In the genomic region with DNA sequence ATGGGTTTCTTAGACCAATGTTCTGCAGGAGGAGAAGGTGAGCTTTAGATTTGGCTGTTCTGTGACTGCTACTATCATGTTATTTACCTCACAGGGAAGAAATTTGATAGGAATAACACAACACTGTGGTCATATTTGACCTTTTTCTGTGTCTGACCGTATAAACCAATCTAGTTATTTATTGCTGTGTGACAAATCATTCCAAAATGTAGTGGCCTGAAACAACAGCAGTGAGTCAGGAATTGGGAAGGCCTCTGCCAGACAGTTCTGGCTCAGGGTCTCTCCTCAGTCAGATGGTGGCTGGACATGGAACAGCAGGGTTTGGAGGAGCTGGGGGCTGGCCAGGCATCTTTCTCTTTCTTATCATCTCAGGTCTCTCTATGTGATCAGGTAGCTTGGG, we compare ENCODE assay signal across 12 cellular contexts. TPM values are rescaled to one million over a fixed set of nuclear protein-coding genes. Genes with fewer than 3 reads are reported as not detected.
DNase-seq lines count a peak whose midpoint lies in the region; ATAC-seq, FAIRE-seq and TF ChIP-seq lines count a peak whose summit lies in the region.
"Had no signal": no experiment of that assay in that cellular context is flagged by ENCODE, and none has a peak within 500 bp of the region (broad histone marks: within the 10 kb centered on the region; RNA-seq: fewer than 3 reads in every experiment).

No MANE protein-coding gene starts in this region.

- peak; percentile 63 for FAIRE-seq in HTR-8/SVneo (lab: Jason Lieb, UNC)

- peaks cover 4% of the 10 kb centered on the region for H3K36me3 ChIP-seq in BJ (ENCODE audit: control insufficient read depth, insufficient read depth, low read length)
- no peaks in the 10 kb centered on the region for H3K36me3 ChIP-seq in adipocyte (ENCODE audit: control insufficient read depth, insufficient read depth, low read length, severe bottlenecking)
- H3K36me3 ChIP-seq in mesenchymal stem cell (ENCODE audit: control insufficient read depth in 1 of 2, insufficient read depth in 2 of 2, low read depth in 1 of 2, low read length in 2 of 2) = no peaks in the 10 kb centered on the region
- H3K36me3 ChIP-seq: esophagus squamous epithelium had no signal

- H3K23ac ChIP-seq in mesenchymal stem cell (ENCODE audit: low read length in 2 of 2) = no peak overlapping the region

- CTCF ChIA-PET in BJ (lab: Yijun Ruan, JAX) (interaction anchor here (0.7 to 1.5 kb wide), 5 partner anchors 11 to 169 kb away, joined by 3 to 5 read pairs (median 3); no protein-coding TSS in a partner anchor), GM10248 (lab: Yijun Ruan, JAX) (interaction anchor here (1.4 to 5.3 kb wide), 7 partner anchors 8 to 169 kb away, joined by 3 to 24 read pairs (median 4); a partner anchor contains a TSS)

- no peak overlapping the region for H2BK15ac ChIP-seq in mesenchymal stem cell (ENCODE audit: low read depth, poor library complexity, severe bottlenecking)

- no peak overlapping the region for H2BK5ac ChIP-seq in mesenchymal stem cell (ENCODE audit: low read depth, low read length, poor library complexity, severe bottlenecking)

- no peak overlapping the region for H2AFZ ChIP-seq in mesenchymal stem cell (ENCODE audit: low read depth, low read length)

- POLR2A ChIA-PET in BJ (lab: Charles Lee) = interaction anchor here (1.0 kb wide), 1 partner anchor 127 kb away, joined by 3 read pairs; no protein-coding TSS in a partner anchor
- POLR2A ChIA-PET in GM10248 (lab: Yijun Ruan, JAX) = no interaction called here

- H3K14ac ChIP-seq in mesenchymal stem cell (ENCODE audit: low read length in 2 of 2) = no peak overlapping the region

- H3K4me1 ChIP-seq in adipocyte (ENCODE audit: control insufficient read depth, insufficient read depth, low read length) = peaks cover 83% of the 10 kb centered on the region
- H3K4me1 ChIP-seq in mesenchymal stem cell (ENCODE audit: control insufficient read depth, insufficient read depth, low read depth, low read length) = no peaks in the 10 kb centered on the region
- H3K4me1 ChIP-seq: esophagus squamous epithelium had no signal

- H3K9ac ChIP-seq in adipocyte (ENCODE audit: low read length) (peak overlapping the region; percentile 39), mesenchymal stem cell (ENCODE audit: low read length) (peak overlapping the region; percentile 38)

- H3K9me3 ChIP-seq in adipocyte (ENCODE audit: control insufficient read depth, low read length) = peaks cover 3% of the 10 kb centered on the region
- H3K9me3 ChIP-seq in mesenchymal stem cell (ENCODE audit: control insufficient read depth, low read length) = peaks cover 5% of the 10 kb centered on the region
- H3K9me3 ChIP-seq: esophagus squamous epithelium had no signal

- no peak for ATAC-seq in HG03159 (IDR thresholded peaks at IDR 0.05; ENCODE audit: unreplicated experiment)

- H4K8ac ChIP-seq in mesenchymal stem cell (ENCODE audit: low read length) = peak overlapping the region; percentile 25

- no peaks in the 10 kb centered on the region for H3K79me1 ChIP-seq in mesenchymal stem cell (replicated peaks; ENCODE audit: low read length, poor library complexity, severe bottlenecking)

- no peak overlapping the region for H4K91ac ChIP-seq in mesenchymal stem cell (ENCODE audit: low read length)

- H3K4ac ChIP-seq in mesenchymal stem cell (ENCODE audit: low read depth in 1 of 2, low read length in 2 of 2) = no peak overlapping the region

- peak; percentile 76 for DNase-seq in BJ (ENCODE audit: low read depth)
- peak; percentile 46 for DNase-seq in HTR-8/SVneo (ENCODE audit: insufficient read length, low spot score)
- peak; percentile 31 for DNase-seq in adipocyte (ENCODE audit: low read depth)
- DNase-seq in mesenchymal stem cell = peak; percentile 71
- no peak for DNase-seq in GM10248 (ENCODE audit: extremely low spot score)
- DNase-seq in head of caudate nucleus = no peak
- DNase-seq in GM19240 (ENCODE audit: insufficient read length, low spot score) = no peak
- DNase-seq: activated gamma-delta T cell treated with Interleukin-2 at 50 U/mL for 16 hours; esophagus squamous epithelium; NCI-H524; stimulated activated CD4-positive, alpha-beta T cell treated with anti-CD3 and anti-CD28 coated beads, Interleukin-4, amount 100 ng/mL, for 24 hours had no signal

- TF ChIP-seq CTCF in BJ (IDR thresholded peaks at IDR 0.05; ENCODE audit: insufficient read depth, low read depth, low read length) (peak; percentile 21; the same call in 1 of the 2 replicates), GM10248 (IDR thresholded peaks at IDR 0.05; ENCODE audit: control extremely low read depth, extremely low read depth, low read depth, missing control alignments) (no peak)

- H2AK5ac ChIP-seq in mesenchymal stem cell (ENCODE audit: low read length, severe bottlenecking) = no peak overlapping the region

- H3K27ac ChIP-seq in mesenchymal stem cell (ENCODE audit: low read length, poor library complexity, severe bottlenecking) = no peak overlapping the region

- intact Hi-C loops in head of caudate nucleus (cut with DNase I) = no loop called here

- no peaks in the 10 kb centered on the region for H3K27me3 ChIP-seq in BJ (ENCODE audit: control insufficient read depth, insufficient read depth, low read length)
- H3K27me3 ChIP-seq in adipocyte (replicated peaks; ENCODE audit: control insufficient read depth, insufficient read depth, low read length) = no peaks in the 10 kb centered on the region
- H3K27me3 ChIP-seq in mesenchymal stem cell (ENCODE audit: control insufficient read depth in 1 of 2, insufficient read depth in 1 of 2, low read length in 2 of 2) = peaks cover 0 to 6% of the 10 kb centered on the region in 2 experiments

- no peak overlapping the region for H2BK120ac ChIP-seq in mesenchymal stem cell (ENCODE audit: low read depth, low read length)

- H3K4me3 ChIP-seq in BJ (ENCODE audit: low read depth, low read length) = no peak overlapping the region
- peak overlapping the region; percentile 35 for H3K4me3 ChIP-seq in adipocyte (ENCODE audit: low read length)
- H3K4me3 ChIP-seq in mesenchymal stem cell (ENCODE audit: insufficient read depth in 1 of 2, low read depth in 1 of 2, low read length in 2 of 2) = no peak overlapping the region
- H3K4me3 ChIP-seq: esophagus squamous epithelium had no signal

- no peak overlapping the region for H3K18ac ChIP-seq in mesenchymal stem cell (ENCODE audit: low read depth in 1 of 2, low read length in 2 of 2)

- no CpG with 5 or more reads among the region's 1 CpG for WGBS in mesenchymal stem cell

- no peak overlapping the region for H2BK12ac ChIP-seq in mesenchymal stem cell (ENCODE audit: low read length in 2 of 2)

- H3K4me2 ChIP-seq in mesenchymal stem cell (ENCODE audit: low read length, poor library complexity, severe bottlenecking) = no peak overlapping the region

RNA-seq across cellular contexts. Expression of a gene that starts 33.0 kb away (rescaled TPM):
- 36.3 and 52.6 TPM in 2 replicates for polyA plus RNA-seq in BJ (2011; rRNA removed)
- polyA minus RNA-seq in BJ (2011; rRNA and poly(A)+ RNA removed) = 60.8 and 64.8 TPM in 2 replicates
- polyA plus RNA-seq in mesenchymal stem cell (2013, experiment 1 of 2) = 0.62 TPM
- 0.41 TPM for polyA plus RNA-seq in mesenchymal stem cell (2013, experiment 2 of 2)

Comparison
In these comparisons a context has a peak if more than half of its experiments do, and no peak if none do; other contexts are left out.
1. DNase-seq: peak in BJ (single experiment), HTR-8/SVneo (single experiment), adipocyte (single experiment) and mesenchymal stem cell (single experiment); none in GM10248 (single experiment), head of caudate nucleus (0 of 42) and GM19240 (single experiment).